12 cellular contexts compared by ENCODE assay signal in the genomic region with DNA sequence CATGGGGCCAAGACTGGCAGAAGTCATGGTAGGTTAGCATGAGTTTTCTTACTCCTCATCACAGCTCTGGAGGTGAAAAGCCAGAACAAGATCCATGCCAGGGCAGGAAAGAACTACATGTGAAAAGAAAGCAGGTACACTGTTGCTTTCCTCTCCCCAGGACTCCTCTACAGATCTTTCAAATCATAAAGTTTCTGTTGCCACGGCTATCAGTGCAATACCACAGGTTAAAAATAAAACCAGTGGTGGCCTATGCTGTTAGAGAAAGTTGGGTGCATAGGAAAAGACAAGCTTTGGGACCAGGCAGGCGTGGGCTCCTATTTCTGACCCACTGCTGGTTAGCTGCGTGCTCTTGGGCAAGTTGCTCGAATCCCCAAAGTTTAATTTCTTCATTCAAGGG.
DNase-seq lines count a peak whose midpoint lies in the region; ATAC-seq, FAIRE-seq and TF ChIP-seq lines count a peak whose summit lies in the region.
"Had no signal": no experiment of that assay in that cellular context is flagged by ENCODE, and none has a peak within 500 bp of the region (broad histone marks: within the 10 kb centered on the region; RNA-seq: fewer than 3 reads in every experiment).

No MANE protein-coding gene starts in this region.

- no peak for FAIRE-seq in GM12878 (lab: Jason Lieb, UNC)

- peak overlapping the region; percentile 78 for H2AFZ ChIP-seq in GM12878 (ENCODE audit: control insufficient read depth, low read depth, low read length)

- no peak for TF ChIP-seq POLR2A in GM12878 (IDR thresholded peaks at IDR 0.05; ENCODE audit: low read depth, low read length)

- no peaks in the 10 kb centered on the region for H3K27me3 Mint-ChIP-seq in chondrocyte (ENCODE audit: low read depth)

- peaks cover 31% of the 10 kb centered on the region for H3K79me2 ChIP-seq in GM12878 (ENCODE audit: control insufficient read depth, insufficient read depth, low read length)

- H3K27ac Mint-ChIP-seq in chondrocyte (ENCODE audit: unreplicated experiment): no peak overlapping the region

- H3K4me1 ChIP-seq in GM12878 (ENCODE audit: control insufficient read depth, insufficient read depth, low read length): peaks cover 17% of the 10 kb centered on the region; the same call in 1 of the 2 replicates

- H4K20me1 ChIP-seq in GM12878 (ENCODE audit: control insufficient read depth, insufficient read depth): no peaks in the 10 kb centered on the region

- H3K36me3 ChIP-seq in GM12878 (ENCODE audit: control insufficient read depth in 2 of 2, insufficient read depth in 2 of 2, low read length in 1 of 2): no peaks in the 10 kb centered on the region; a peak in 1 of 4 replicates

- peak; percentile 90 for ATAC-seq in GM18511 (IDR thresholded peaks at IDR 0.05; ENCODE audit: unreplicated experiment)
- ATAC-seq in GM21423 (IDR thresholded peaks at IDR 0.05; ENCODE audit: unreplicated experiment): peak; percentile 94
- peak; percentile 80 for ATAC-seq in HG03066 (IDR thresholded peaks at IDR 0.05; ENCODE audit: low read depth, unreplicated experiment)
- ATAC-seq in GM12878: peak; percentile 89

- in situ Hi-C loops in GM12878 (cut with MboI): no loop called here

- WGBS in GM12878 (ENCODE audit: insufficient coverage, insufficient replicate concordance, low lambda C conversion rate, missing lambda C conversion rate): 0% methylated on average over 4 of the region's 4 CpGs

- H3K4me3 ChIP-seq in GM12878: peak overlapping the region; percentile 37

- H3K4me3 Mint-ChIP-seq in chondrocyte (ENCODE audit: unreplicated experiment): no peak overlapping the region

- TF ChIP-seq CTCF in GM12878 (IDR thresholded peaks at IDR 0.05 in 2 of 3, conservative IDR thresholded peaks at IDR 0.05 in 1 of 3; ENCODE audit: control insufficient read depth in 2 of 3, extremely low read depth in 1 of 3, insufficient read depth in 1 of 3, low read depth in 3 of 3, low read length in 3 of 3) (no peak), chondrocyte (IDR thresholded peaks at IDR 0.05) (no peak)

- POLR2A ChIA-PET in GM12878 (lab: Charles Lee): interaction anchor here (0.9 to 1.7 kb wide), 3 partner anchors 11 to 21 kb away, joined by 3 to 7 read pairs (median 3); no protein-coding TSS in a partner anchor

- intact Hi-C loops in GM12878 (cut with micrococcal nuclease; ENCODE audit: unreplicated experiment): no loop called here

- BruUV-seq in GM12878 (replicated peaks; lab: Mats Ljungman, UMichigan): no TSS peak

- H3K27me3 ChIP-seq in GM12878 (replicated peaks in 1 of 2; ENCODE audit: control insufficient read depth in 2 of 2, insufficient read depth in 2 of 2, low read length in 1 of 2): no peaks in the 10 kb centered on the region

- SMC1A ChIA-PET in GM12878 (lab: Charles Lee; ENCODE audit: uncharacterized antibody, unreplicated experiment): interaction anchor here (0.8 to 3.0 kb wide), 15 partner anchors 10 to 296 kb away, joined by 3 to 20 read pairs (median 4); partner anchors contain the start of gene CBR4

- H3K36me3 Mint-ChIP-seq in chondrocyte (ENCODE audit: low read depth): no peaks in the 10 kb centered on the region

- no peaks in the 10 kb centered on the region; the same call in 2 of the 3 replicates for H3K9me3 ChIP-seq in GM12878 (replicated peaks; ENCODE audit: control insufficient read depth, insufficient read depth, low read length)

- TF ChIP-seq RAD21 in GM12878 (IDR thresholded peaks at IDR 0.05; ENCODE audit: insufficient read depth, low read depth, low read length): no peak

- CTCF ChIA-PET in GM12878 (lab: Yijun Ruan, JAX): interaction anchor here (1.2 to 2.5 kb wide), 5 partner anchors 19 to 79 kb away, joined by 3 to 6 read pairs (median 4); no protein-coding TSS in a partner anchor

- peak overlapping the region; percentile 96 for H3K4me2 ChIP-seq in GM12878 (ENCODE audit: control insufficient read depth, insufficient read depth)

- peak overlapping the region; percentile 52 for H3K27ac ChIP-seq in GM12878 (ENCODE audit: control insufficient read depth, insufficient read depth)
- H3K27ac ChIP-seq: C4-2B had no signal

- RAD21 ChIA-PET in GM12878 (lab: Charles Lee; ENCODE audit: unreplicated experiment): interaction anchor here (1.1 to 2.1 kb wide), 8 partner anchors 14 to 249 kb away, joined by 3 to 14 read pairs (median 6); partner anchors contain the start of genes CBR4 and SH3RF1

- no peaks in the 10 kb centered on the region for H3K9me3 Mint-ChIP-seq in chondrocyte (ENCODE audit: low read depth)

- peaks cover 43% of the 10 kb centered on the region for H3K4me1 Mint-ChIP-seq in chondrocyte (ENCODE audit: low read depth)

- DNase-seq in GM12878 (ENCODE audit: low read depth, low spot score) (no peak), germinal center (ENCODE audit: low spot score) (no peak), HUDEP-2 (lab: John Stamatoyannopoulos, UW; ENCODE audit: unreplicated experiment in 76 of 76) (no peak), chondrocyte (ENCODE audit: low spot score) (no peak), NCI-H2081 treated with DMSO at 0.1 percent for 48 hours (lab: John Stamatoyannopoulos, UW) (no peak)
- DNase-seq: activated CD8-positive, alpha-beta memory T cell treated with anti-CD3 and anti-CD28 coated beads for 24 hours; head of caudate nucleus; NCI-H1048 had no signal

- no peak for TF ChIP-seq EP300 in GM12878 (IDR thresholded peaks at IDR 0.05; ENCODE audit: borderline replicate concordance in 1 of 2, control insufficient read depth in 1 of 2, low read depth in 2 of 2, low read length in 2 of 2)

- peak overlapping the region; percentile 53 for H3K9ac ChIP-seq in GM12878 (ENCODE audit: control insufficient read depth, insufficient read depth, low read length)

TF ChIP-seq in GM12878, 131 proteins besides CTCF, POLR2A, EP300 and RAD21:
- TF ChIP-seq RAD51 (IDR thresholded peaks at IDR 0.05) (no peak), RUNX3 (IDR thresholded peaks at IDR 0.05; ENCODE audit: low read length) (peak; percentile 9; the same call in 1 of the 2 replicates), MEF2A (IDR thresholded peaks at IDR 0.05; ENCODE audit: insufficient read depth, low read depth, low read length) (peak; percentile 49; the same call in 1 of the 2 replicates)
